28 cellular contexts compared by ENCODE assay signal in genomic region chr18:41713969-41714700, GRCh38.
"Had no signal": no experiment of that assay in that cellular context is flagged by ENCODE, and none has a peak within 500 bp of the region (broad histone marks: within the 10 kb centered on the region; RNA-seq: fewer than 3 reads in every experiment).

No MANE protein-coding gene starts in this region.

- H3K36me3 Mint-ChIP-seq: activated CD4-positive, alpha-beta memory T cell treated with anti-CD3 and anti-CD28 coated beads for 36 hours; activated CD8-positive, alpha-beta memory T cell treated with anti-CD3 and anti-CD28 coated beads, Interleukin-2, amount 10 ng/mL, durations not matched to agents 7 days and 5 days; activated naive CD4-positive, alpha-beta T cell treated with anti-CD3 and anti-CD28 coated beads, Interleukin-2, amount 50 U/mL, for 24 hours; activated naive CD8-positive, alpha-beta T cell treated with anti-CD3 and anti-CD28 coated beads for 36 hours had no signal

- H3K4me1 Mint-ChIP-seq: activated CD4-positive, alpha-beta T cell treated with anti-CD3 and anti-CD28 coated beads for 36 hours; activated CD4-positive, alpha-beta T cell treated with anti-CD3 and anti-CD28 coated beads, Interleukin-2, amount 10 ng/mL, durations not matched to agents 24 days and 14 days; activated CD8-positive, alpha-beta memory T cell treated with anti-CD3 and anti-CD28 coated beads, Interleukin-2, amount 10 ng/mL, durations not matched to agents 7 days and 5 days; activated naive CD4-positive, alpha-beta T cell treated with anti-CD3 and anti-CD28 coated beads, Interleukin-2, amount 50 U/mL, for 24 hours; activated naive CD8-positive, alpha-beta T cell treated with anti-CD3 and anti-CD28 coated beads for 36 hours; activated naive CD8-positive, alpha-beta T cell treated with anti-CD3 and anti-CD28 coated beads, Interleukin-2, amount 50 U/mL, for 24 hours had no signal

- H3K4me1 ChIP-seq: adrenal gland, body of pancreas had no signal

- DNase-seq: activated CD4-positive, alpha-beta memory T cell treated with anti-CD3 and anti-CD28 coated beads for 36 hours; activated CD4-positive, alpha-beta T cell treated with anti-CD3 and anti-CD28 coated beads for 36 hours; activated CD4-positive, alpha-beta T cell treated with anti-CD3 and anti-CD28 coated beads, Interleukin-2, amount 10 ng/mL, durations not matched to agents 24 days and 14 days; activated CD4-positive, CD25-positive, alpha-beta regulatory T cell; activated CD4-positive, CD25-positive, alpha-beta regulatory T cell treated with anti-CD3 and anti-CD28 coated beads, Interleukin-2, amount 50 U/mL, for 72 hours; activated CD8-positive, alpha-beta memory T cell treated with anti-CD3 and anti-CD28 coated beads, Interleukin-2, amount 10 ng/mL, durations not matched to agents 7 days and 5 days; activated CD8-positive, alpha-beta memory T cell treated with anti-CD3 and anti-CD28 coated beads, Interleukin-2, amount 50 U/mL, for 4 hours; activated CD8-positive, alpha-beta T cell treated with anti-CD3 and anti-CD28 coated beads, Interleukin-2, amount 10 ng/mL, durations not matched to agents 7 days and 5 days; activated effector memory CD4-positive, alpha-beta T cell treated with anti-CD3 and anti-CD28 coated beads, Interleukin-2, amount 50 U/mL, for 16 hours; activated naive CD4-positive, alpha-beta T cell treated with anti-CD3 and anti-CD28 coated beads for 36 hours; activated naive CD8-positive, alpha-beta T cell treated with anti-CD3 and anti-CD28 coated beads for 36 hours; activated naive CD8-positive, alpha-beta T cell treated with anti-CD3 and anti-CD28 coated beads, Interleukin-2, amount 50 U/mL, for 24 hours; activated T-cell treated with anti-CD3 and anti-CD28 coated beads, Interleukin-2, amount 50 U/mL, for 1 hour; activated T-cell treated with anti-CD3 and anti-CD28 coated beads, Interleukin-2, amount 50 U/mL, for 48 hours; adrenal gland; amygdala; aorta; body of pancreas; caudate nucleus; cortex of kidney; dermis blood vessel endothelial cell; effector CD8-positive, alpha-beta T cell; foreskin fibroblast; head of caudate nucleus; T-helper 2 cell had no signal

- H3K36me3 ChIP-seq: adrenal gland had no signal

- H3K27me3 ChIP-seq: adrenal gland, body of pancreas had no signal

- H3K27ac ChIP-seq: body of pancreas had no signal

- H3K4me3 Mint-ChIP-seq: activated CD4-positive, alpha-beta memory T cell treated with anti-CD3 and anti-CD28 coated beads for 36 hours; activated CD4-positive, alpha-beta T cell treated with anti-CD3 and anti-CD28 coated beads for 36 hours; activated CD4-positive, alpha-beta T cell treated with anti-CD3 and anti-CD28 coated beads, Interleukin-2, amount 10 ng/mL, durations not matched to agents 24 days and 14 days; activated CD8-positive, alpha-beta memory T cell treated with anti-CD3 and anti-CD28 coated beads, Interleukin-2, amount 10 ng/mL, durations not matched to agents 7 days and 5 days; activated CD8-positive, alpha-beta T cell treated with anti-CD3 and anti-CD28 coated beads, Interleukin-2, amount 10 ng/mL, durations not matched to agents 7 days and 5 days; activated naive CD4-positive, alpha-beta T cell treated with anti-CD3 and anti-CD28 coated beads for 36 hours; activated naive CD4-positive, alpha-beta T cell treated with anti-CD3 and anti-CD28 coated beads, Interleukin-2, amount 50 U/mL, for 24 hours; activated naive CD8-positive, alpha-beta T cell treated with anti-CD3 and anti-CD28 coated beads for 36 hours; activated naive CD8-positive, alpha-beta T cell treated with anti-CD3 and anti-CD28 coated beads, Interleukin-2, amount 50 U/mL, for 24 hours; activated T-helper 1 cell treated with anti-CD3 and anti-CD28 coated beads, Interleukin-12 subunit alpha, Interleukin-12 subunit beta, Interleukin-2, Interleukin-4 antibody, amounts not matched to agents 30 ng/mL and 10 ng/mL and 1 ng/mL, durations not matched to agents 14 hours and 24 hours and 36 hours had no signal

- H3K27me3 Mint-ChIP-seq: activated CD4-positive, alpha-beta memory T cell treated with anti-CD3 and anti-CD28 coated beads for 36 hours; activated CD4-positive, alpha-beta T cell treated with anti-CD3 and anti-CD28 coated beads for 36 hours; activated CD4-positive, alpha-beta T cell treated with anti-CD3 and anti-CD28 coated beads, Interleukin-2, amount 10 ng/mL, durations not matched to agents 24 days and 14 days; activated CD8-positive, alpha-beta memory T cell treated with anti-CD3 and anti-CD28 coated beads, Interleukin-2, amount 10 ng/mL, durations not matched to agents 7 days and 5 days; activated naive CD4-positive, alpha-beta T cell treated with anti-CD3 and anti-CD28 coated beads, Interleukin-2, amount 50 U/mL, for 24 hours; activated naive CD8-positive, alpha-beta T cell treated with anti-CD3 and anti-CD28 coated beads for 36 hours; activated naive CD8-positive, alpha-beta T cell treated with anti-CD3 and anti-CD28 coated beads, Interleukin-2, amount 50 U/mL, for 24 hours had no signal

- H3K9me3 Mint-ChIP-seq: activated CD4-positive, alpha-beta memory T cell treated with anti-CD3 and anti-CD28 coated beads for 36 hours; activated CD4-positive, alpha-beta T cell treated with anti-CD3 and anti-CD28 coated beads, Interleukin-2, amount 10 ng/mL, durations not matched to agents 24 days and 14 days; activated naive CD4-positive, alpha-beta T cell treated with anti-CD3 and anti-CD28 coated beads for 36 hours; activated naive CD8-positive, alpha-beta T cell treated with anti-CD3 and anti-CD28 coated beads for 36 hours; activated T-helper 1 cell treated with anti-CD3 and anti-CD28 coated beads, Interleukin-12 subunit alpha, Interleukin-12 subunit beta, Interleukin-2, Interleukin-4 antibody, amounts not matched to agents 30 ng/mL and 10 ng/mL and 1 ng/mL, durations not matched to agents 14 hours and 24 hours and 36 hours; activated T-helper 2 cell treated with anti-CD3 and anti-CD28 coated beads, Interferon-gamma antibody, Interleukin-2, Interleukin-4, amounts not matched to agents 10 μg/mL and 5 μg/mL and 100 μg/mL, durations not matched to agents 14 hours and 24 hours and 36 hours had no signal

- H3K4me3 ChIP-seq: adrenal gland, body of pancreas had no signal

- H3K9me3 ChIP-seq: adrenal gland, body of pancreas had no signal

- H3K27ac Mint-ChIP-seq: activated CD4-positive, alpha-beta memory T cell treated with anti-CD3 and anti-CD28 coated beads for 36 hours; activated CD4-positive, alpha-beta T cell treated with anti-CD3 and anti-CD28 coated beads for 36 hours; activated CD4-positive, alpha-beta T cell treated with anti-CD3 and anti-CD28 coated beads, Interleukin-2, amount 10 ng/mL, durations not matched to agents 24 days and 14 days; activated CD8-positive, alpha-beta memory T cell treated with anti-CD3 and anti-CD28 coated beads, Interleukin-2, amount 10 ng/mL, durations not matched to agents 7 days and 5 days; activated CD8-positive, alpha-beta T cell treated with anti-CD3 and anti-CD28 coated beads, Interleukin-2, amount 10 ng/mL, durations not matched to agents 7 days and 5 days; activated naive CD4-positive, alpha-beta T cell treated with anti-CD3 and anti-CD28 coated beads for 36 hours; activated naive CD4-positive, alpha-beta T cell treated with anti-CD3 and anti-CD28 coated beads, Interleukin-2, amount 50 U/mL, for 24 hours; activated naive CD8-positive, alpha-beta T cell treated with anti-CD3 and anti-CD28 coated beads for 36 hours; activated naive CD8-positive, alpha-beta T cell treated with anti-CD3 and anti-CD28 coated beads, Interleukin-2, amount 50 U/mL, for 24 hours; activated T-helper 1 cell treated with anti-CD3 and anti-CD28 coated beads, Interleukin-12 subunit alpha, Interleukin-12 subunit beta, Interleukin-2, Interleukin-4 antibody, amounts not matched to agents 30 ng/mL and 10 ng/mL and 1 ng/mL, durations not matched to agents 14 hours and 24 hours and 36 hours; activated T-helper 2 cell treated with anti-CD3 and anti-CD28 coated beads, Interferon-gamma antibody, Interleukin-2, Interleukin-4, amounts not matched to agents 10 μg/mL and 5 μg/mL and 100 μg/mL, durations not matched to agents 14 hours and 24 hours and 36 hours had no signal
